Comparison of ENCODE assay signal across 9 cellular contexts in the genomic region with DNA sequence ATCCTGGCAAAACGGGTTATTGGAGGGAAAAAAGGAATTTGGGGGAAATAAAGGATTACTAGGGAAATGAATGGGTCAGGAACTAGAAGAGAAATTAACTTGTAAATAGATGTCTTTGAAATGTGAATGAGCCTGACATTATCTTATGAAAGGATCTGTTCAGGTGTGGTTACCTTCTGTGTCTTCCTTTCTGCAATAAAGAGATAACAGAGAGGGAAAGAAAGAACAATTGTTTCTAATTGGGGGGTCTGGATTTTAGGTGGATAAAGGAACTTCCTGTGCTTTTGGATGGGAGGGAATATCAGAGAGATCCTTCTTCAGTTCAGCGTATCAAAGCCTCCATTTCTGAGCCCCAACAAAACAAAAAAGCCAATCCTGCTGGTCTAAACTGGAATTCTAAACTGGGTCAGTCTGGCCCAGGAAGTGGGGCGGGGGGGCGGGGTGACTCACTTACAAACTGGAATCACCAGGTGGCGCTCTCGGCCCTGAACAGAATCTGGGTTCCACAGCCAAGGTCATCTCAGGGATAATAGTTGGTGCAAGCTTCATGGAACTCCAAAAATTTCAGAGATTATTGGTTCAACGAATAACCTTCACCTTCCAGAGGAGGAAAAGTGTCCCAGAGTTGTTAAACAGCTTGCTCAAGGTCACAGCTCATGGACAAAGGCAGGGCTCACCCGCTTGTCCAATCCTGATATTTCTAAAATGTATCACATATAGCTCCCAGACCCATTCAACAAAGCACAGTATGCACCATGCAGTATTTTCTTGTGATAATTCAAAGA. TPM values are rescaled to one million over a fixed set of nuclear protein-coding genes. Genes with fewer than 3 reads are reported as not detected.
DNase-seq lines count a peak whose midpoint lies in the region; ATAC-seq and TF ChIP-seq lines count a peak whose summit lies in the region.
"Had no signal": no experiment of that assay in that cellular context is flagged by ENCODE, and none has a peak within 500 bp of the region (broad histone marks: within the 10 kb centered on the region; RNA-seq: fewer than 3 reads in every experiment).

No MANE protein-coding gene starts in this region.

- no peaks in the 10 kb centered on the region for H3K4me1 ChIP-seq in endodermal cell (ENCODE audit: control insufficient read depth, insufficient read depth, low read length)

- WGBS in endodermal cell (ENCODE audit: insufficient coverage in 1 of 2, insufficient read length in 1 of 2), 2 experiments: 16 to 19% methylated on average over 2 to 8 of the region's 8 CpGs

- peak; percentile 37 for DNase-seq in NCI-H748 treated with DMSO at 0.1 percent for 48 hours (lab: John Stamatoyannopoulos, UW)
- peak; percentile 79 for DNase-seq in activated CD8-positive, alpha-beta T cell treated with anti-CD3 and anti-CD28 coated beads for 36 hours
- DNase-seq in endodermal cell: peak; percentile 98
- DNase-seq in memory B cell (ENCODE audit: low spot score in 2 of 2): peak; percentile 16 to 45
- peak; percentile 31 for DNase-seq in stimulated activated CD8-positive, alpha-beta memory T cell treated with anti-CD3 and anti-CD28 coated beads, Interleukin-4, amount 100 ng/mL, for 24 hours (ENCODE audit: low read depth)
- DNase-seq: naive B cell had no signal

- H3K27ac ChIP-seq in endodermal cell (ENCODE audit: low read depth, low read length): no peak overlapping the region

- peak; percentile 77 for ATAC-seq in HG03135 (IDR thresholded peaks at IDR 0.05; ENCODE audit: unreplicated experiment)
- peak; percentile 66 for ATAC-seq in activated CD8-positive, alpha-beta T cell treated with anti-CD3 and anti-CD28 coated beads for 36 hours
- ATAC-seq in memory B cell (ENCODE audit: low read depth): peak; percentile 62
- no peak for ATAC-seq in GM21717 (IDR thresholded peaks at IDR 0.05; ENCODE audit: unreplicated experiment)

- H3K36me3 ChIP-seq in endodermal cell (ENCODE audit: control insufficient read depth, insufficient read depth, low read length): no peaks in the 10 kb centered on the region

- peak overlapping the region; percentile 79 for H3K27ac Mint-ChIP-seq in activated CD8-positive, alpha-beta T cell treated with anti-CD3 and anti-CD28 coated beads for 36 hours
- peak overlapping the region; percentile 96 for H3K27ac Mint-ChIP-seq in endodermal cell
- peak overlapping the region; percentile 23 for H3K27ac Mint-ChIP-seq in memory B cell

- TF ChIP-seq CTCF in GM12872 (IDR thresholded peaks at IDR 0.05; ENCODE audit: insufficient read depth, low read depth, low read length) (peak; percentile 70), endodermal cell (conservative IDR thresholded peaks at IDR 0.05) (peak; percentile 86)
- peak; percentile 93 for TF ChIP-seq CTCF in activated CD8-positive, alpha-beta T cell treated with anti-CD3 and anti-CD28 coated beads for 36 hours (IDR thresholded peaks at IDR 0.05)

- no peaks in the 10 kb centered on the region for H3K9me3 Mint-ChIP-seq in activated CD8-positive, alpha-beta T cell treated with anti-CD3 and anti-CD28 coated beads for 36 hours
- peaks cover 1% of the 10 kb centered on the region for H3K9me3 Mint-ChIP-seq in endodermal cell
- H3K9me3 Mint-ChIP-seq in memory B cell: no peaks in the 10 kb centered on the region
- H3K9me3 Mint-ChIP-seq: naive B cell had no signal

- H3K27me3 Mint-ChIP-seq in activated CD8-positive, alpha-beta T cell treated with anti-CD3 and anti-CD28 coated beads for 36 hours: no peaks in the 10 kb centered on the region
- H3K27me3 Mint-ChIP-seq in endodermal cell (ENCODE audit: insufficient read depth) (no peaks in the 10 kb centered on the region), memory B cell (no peaks in the 10 kb centered on the region)
- H3K27me3 Mint-ChIP-seq: naive B cell had no signal

- POLR2A ChIA-PET in activated CD8-positive, alpha-beta T cell treated with anti-CD3 and anti-CD28 coated beads for 36 hours (lab: Charles Lee): interaction anchor here (1.1 to 1.2 kb wide), 2 partner anchors 60 to 255 kb away, joined by 4 to 5 read pairs; a partner anchor contains a TSS

- H3K4me3 Mint-ChIP-seq in activated CD8-positive, alpha-beta T cell treated with anti-CD3 and anti-CD28 coated beads for 36 hours: no peak overlapping the region
- H3K4me3 Mint-ChIP-seq in endodermal cell: no peak overlapping the region
- H3K4me3 Mint-ChIP-seq in memory B cell: no peak overlapping the region
- H3K4me3 Mint-ChIP-seq: naive B cell had no signal

- no peaks in the 10 kb centered on the region for H3K27me3 ChIP-seq in endodermal cell (ENCODE audit: control insufficient read depth, insufficient read depth, low read length, poor library complexity, severe bottlenecking)

- no peaks in the 10 kb centered on the region for H3K9me3 ChIP-seq in endodermal cell (ENCODE audit: control insufficient read depth, low read length)

- H3K4me1 Mint-ChIP-seq in activated CD8-positive, alpha-beta T cell treated with anti-CD3 and anti-CD28 coated beads for 36 hours (ENCODE audit: low read depth): peaks cover 8% of the 10 kb centered on the region
- H3K4me1 Mint-ChIP-seq in endodermal cell: peaks cover 12% of the 10 kb centered on the region
- no peaks in the 10 kb centered on the region for H3K4me1 Mint-ChIP-seq in memory B cell
- H3K4me1 Mint-ChIP-seq: naive B cell had no signal

- peak overlapping the region; percentile 43 for H3K9ac ChIP-seq in endodermal cell (ENCODE audit: extremely low read depth, low read length, poor library complexity, severe bottlenecking)

- CTCF ChIA-PET in activated CD8-positive, alpha-beta T cell treated with anti-CD3 and anti-CD28 coated beads for 36 hours (lab: Charles Lee): interaction anchor here (0.8 to 2.7 kb wide), 28 partner anchors 8 to 271 kb away, joined by 3 to 25 read pairs (median 4); a partner anchor contains a TSS

- intact Hi-C loops in activated CD8-positive, alpha-beta T cell treated with anti-CD3 and anti-CD28 coated beads for 36 hours (cut with micrococcal nuclease): no loop called here

- H3K4me3 ChIP-seq in endodermal cell (ENCODE audit: low read length): no peak overlapping the region

- no peaks in the 10 kb centered on the region for H3K36me3 Mint-ChIP-seq in activated CD8-positive, alpha-beta T cell treated with anti-CD3 and anti-CD28 coated beads for 36 hours (ENCODE audit: low read depth)
- H3K36me3 Mint-ChIP-seq in endodermal cell (ENCODE audit: low read depth) (peaks cover under 1% of the 10 kb centered on the region), memory B cell (no peaks in the 10 kb centered on the region)
- H3K36me3 Mint-ChIP-seq: naive B cell had no signal

RNA-seq across cellular contexts. Expression of a gene that starts 15.2 kb away (rescaled TPM):
- 100 to 1,000 TPM; 122 to 128 TPM for total RNA-seq in activated CD8-positive, alpha-beta T cell treated with anti-CD3 and anti-CD28 coated beads for 36 hours
- 100 to 1,000 TPM; 153 to 158 TPM for total RNA-seq in endodermal cell
- 232 TPM for polyA plus RNA-seq in endodermal cell (2013, experiment 1 of 2)
- 201 TPM for polyA plus RNA-seq in endodermal cell (2013, experiment 2 of 2)

RNA-seq across cellular contexts. Expression of a gene that starts 17.0 kb away (rescaled TPM):
- total RNA-seq in activated CD8-positive, alpha-beta T cell treated with anti-CD3 and anti-CD28 coated beads for 36 hours: 1 to 10 TPM; 4.2 to 5.3 TPM
- total RNA-seq in endodermal cell: 10 to 100 TPM; 35.4 to 43.8 TPM
- 19.1 TPM for polyA plus RNA-seq in endodermal cell (2013, experiment 1 of 2)
- polyA plus RNA-seq in endodermal cell (2013, experiment 2 of 2): 18.8 TPM

RNA-seq across cellular contexts. Expression of a gene that starts 59.8 kb away (rescaled TPM):
- total RNA-seq in activated CD8-positive, alpha-beta T cell treated with anti-CD3 and anti-CD28 coated beads for 36 hours: 10 to 100 TPM; 26.2 to 27.9 TPM
- 10 to 100 TPM; 60.7 to 61.7 TPM for total RNA-seq in endodermal cell
- 54.5 TPM for polyA plus RNA-seq in endodermal cell (2013, experiment 1 of 2)
- 62.1 TPM for polyA plus RNA-seq in endodermal cell (2013, experiment 2 of 2)

Comparison
In these comparisons a context has a peak if more than half of its experiments do, and no peak if none do; other contexts are left out.
1. DNase-seq: peak in every context shown above with its lines; median percentile 98 in endodermal cell; 79 in activated CD8-positive, alpha-beta T cell treated with anti-CD3 and anti-CD28 coated beads for 36 hours; 37 in NCI-H748 treated with DMSO at 0.1 percent for 48 hours; 31 in stimulated activated CD8-positive, alpha-beta memory T cell treated with anti-CD3 and anti-CD28 coated beads, Interleukin-4, amount 100 ng/mL, for 24 hours; 30 in memory B cell.
2. H3K27ac Mint-ChIP-seq: peak in every context shown above with its lines; median percentile 96 in endodermal cell; 79 in activated CD8-positive, alpha-beta T cell treated with anti-CD3 and anti-CD28 coated beads for 36 hours; 23 in memory B cell.
3. RNA of a gene that starts 17.0 kb away (total RNA-seq): 35.4 to 43.8 TPM in endodermal cell; 4.2 to 5.3 TPM in activated CD8-positive, alpha-beta T cell treated with anti-CD3 and anti-CD28 coated beads for 36 hours; every median in the first group is over 4 times any median in the second.
4. Peak in every context shown above with its lines, with median percentiles within 50 percentile points of each other: CTCF ChIP-seq.